In genomic region chr5:151685749-151686672, GRCh38 we compare ENCODE assay signal across 9 cellular contexts. TPM values are rescaled to one million over a fixed set of nuclear protein-coding genes. Genes with fewer than 3 reads are reported as not detected.
DNase-seq lines count a peak whose midpoint lies in the region; ATAC-seq and TF ChIP-seq lines count a peak whose summit lies in the region.
"Had no signal": no experiment of that assay in that cellular context is flagged by ENCODE, and none has a peak within 500 bp of the region (broad histone marks: within the 10 kb centered on the region; RNA-seq: fewer than 3 reads in every experiment).

No MANE protein-coding gene starts in this region.

- peak overlapping the region; percentile 24 for H3K4me3 Mint-ChIP-seq in activated T-cell treated with anti-CD3 and anti-CD28 coated beads, Interleukin-2, amount 50 U/mL, for 4 hours
- H3K4me3 Mint-ChIP-seq in MCF 10A (ENCODE audit: unreplicated experiment): peak overlapping the region; percentile 73

- no peaks in the 10 kb centered on the region for H3K36me3 Mint-ChIP-seq in activated T-cell treated with anti-CD3 and anti-CD28 coated beads, Interleukin-2, amount 50 U/mL, for 4 hours (ENCODE audit: insufficient read depth)
- peaks cover 7% of the 10 kb centered on the region for H3K36me3 Mint-ChIP-seq in MCF 10A (ENCODE audit: insufficient read depth, unreplicated experiment)
- H3K36me3 Mint-ChIP-seq: CD4-positive, CD25-positive, alpha-beta regulatory T cell had no signal

- peaks cover 29% of the 10 kb centered on the region for H3K27me3 Mint-ChIP-seq in activated T-cell treated with anti-CD3 and anti-CD28 coated beads, Interleukin-2, amount 50 U/mL, for 4 hours (ENCODE audit: low read depth)
- H3K27me3 Mint-ChIP-seq in MCF 10A (ENCODE audit: insufficient read depth, unreplicated experiment): no peaks in the 10 kb centered on the region

- TF ChIP-seq CTCF in MCF 10A (IDR thresholded peaks at IDR 0.05; ENCODE audit: unreplicated experiment) (no peak), upper lobe of left lung (IDR thresholded peaks at IDR 0.05) (no peak)

- TF ChIP-seq POLR2A in upper lobe of left lung (IDR thresholded peaks at IDR 0.05): no peak

- no peak for ATAC-seq in activated T-cell treated with anti-CD3 and anti-CD28 coated beads, Interleukin-2, amount 50 U/mL, for 4 hours
- ATAC-seq in upper lobe of left lung (ENCODE audit: low FRiP score in 2 of 2) (no peak), HG02623 (IDR thresholded peaks at IDR 0.05; ENCODE audit: unreplicated experiment) (no peak), GM18511 (IDR thresholded peaks at IDR 0.05; ENCODE audit: unreplicated experiment) (no peak)

- POLR2A ChIA-PET in MCF 10A (lab: Yijun Ruan, JAX): no interaction called here

- DNase-seq in activated T-cell treated with anti-CD3 and anti-CD28 coated beads, Interleukin-2, amount 50 U/mL, for 4 hours: no peak
- no peak for DNase-seq in activated T-cell treated with anti-CD3 and anti-CD28 coated beads, Interleukin-2, amount 50 U/mL, for 48 hours
- DNase-seq in MCF 10A (ENCODE audit: unreplicated experiment) (no peak), medulla oblongata (ENCODE audit: extremely low spot score) (peak; percentile 53), upper lobe of left lung (no peak), NCI-H774 (lab: John Stamatoyannopoulos, UW) (no peak)

- H3K36me3 ChIP-seq in upper lobe of left lung: peaks cover 0 to 10% (median under 1%) of the 10 kb centered on the region in 4 donors

- H3K27ac Mint-ChIP-seq in MCF 10A (ENCODE audit: low read depth, unreplicated experiment): peak overlapping the region; percentile 84

- H3K9me3 Mint-ChIP-seq in activated T-cell treated with anti-CD3 and anti-CD28 coated beads, Interleukin-2, amount 50 U/mL, for 4 hours: no peaks in the 10 kb centered on the region
- no peaks in the 10 kb centered on the region for H3K9me3 Mint-ChIP-seq in MCF 10A (ENCODE audit: unreplicated experiment)

- 29 to 32% methylated on average over 10 of the region's 10 CpGs for WGBS in upper lobe of left lung, 2 donors

- H3K4me3 ChIP-seq in upper lobe of left lung: peak overlapping the region; percentile 54 to 69 (median 58)

- H3K27ac ChIP-seq in upper lobe of left lung: peak overlapping the region; percentile 78 to 91 (median 90)

- H3K4me1 ChIP-seq in upper lobe of left lung: peaks cover 39 to 50% (median 42%) of the 10 kb centered on the region in 4 donors

- H3K9me3 ChIP-seq in upper lobe of left lung: no peaks in the 10 kb centered on the region

- no peak for TF ChIP-seq EP300 in upper lobe of left lung (IDR thresholded peaks at IDR 0.05)

- peaks cover 7% of the 10 kb centered on the region for H3K4me1 Mint-ChIP-seq in activated T-cell treated with anti-CD3 and anti-CD28 coated beads, Interleukin-2, amount 50 U/mL, for 4 hours (ENCODE audit: low read depth)
- peaks cover 45% of the 10 kb centered on the region for H3K4me1 Mint-ChIP-seq in MCF 10A (ENCODE audit: insufficient read depth, unreplicated experiment)

- intact Hi-C loops in MCF 10A (cut with micrococcal nuclease): no loop called here

- CTCF ChIA-PET in MCF 10A (lab: Yijun Ruan, JAX): interaction anchor here (0.7 to 5.0 kb wide), 4 partner anchors 25 to 62 kb away, joined by 3 to 42 read pairs (median 13); no protein-coding TSS in a partner anchor

- TSS peak; percentile 45 for BruUV-seq in MCF 10A (replicated peaks; lab: Mats Ljungman, UMichigan)

- H3K27me3 ChIP-seq in upper lobe of left lung: no peaks in the 10 kb centered on the region

RNA-seq across cellular contexts. Expression of gene SPARC, which starts 0.7 kb away (rescaled TPM):
- 1 to 10 TPM; 2.0 to 2.6 (median 2.3) TPM for total RNA-seq in activated T-cell treated with anti-CD3 and anti-CD28 coated beads, Interleukin-2, amount 50 U/mL, for 4 hours
- total RNA-seq in MCF 10A (2022) (17.4 and 32.6 TPM in 2 replicates), upper lobe of left lung (1,000 to 10,000 TPM in 1 of 6 donors, 100 to 1,000 TPM in 5; 234 to 1,553 (median 581) TPM)
